In genomic region chr11:126391970-126392637, GRCh38 we compare ENCODE assay signal across 8 cellular contexts. TPM values are rescaled to one million over a fixed set of nuclear protein-coding genes. Genes with fewer than 3 reads are reported as not detected.
A peak's percentile ranks its signal among the peaks of the same experiment; 100 is the strongest.
DNase-seq lines count a peak whose midpoint lies in the region; ATAC-seq and TF ChIP-seq lines count a peak whose summit lies in the region.

No MANE protein-coding gene starts in this region.

- no peaks in the 10 kb centered on the region for H3K9me2 ChIP-seq in GM23248 (ENCODE audit: insufficient read depth)

- WGBS in GM23248 (ENCODE audit: low coverage in 1 of 2, low lambda C conversion rate in 2 of 2, missing lambda C conversion rate in 2 of 2), 2 experiments, result 63 to 67% methylated on average over 8 of the region's 8 CpGs

- H3K27ac ChIP-seq in DND-41 (ENCODE audit: low read length), result no peak overlapping the region; the same call in 1 of the 2 replicates
- no peak overlapping the region for H3K27ac ChIP-seq in GM23248
- H3K27ac ChIP-seq in foreskin keratinocyte, result no peak overlapping the region
- peak overlapping the region; percentile 78 for H3K27ac ChIP-seq in substantia nigra (ENCODE audit: low read depth, low read length, poor library complexity, severe bottlenecking)

- H3K4me1 ChIP-seq in DND-41 (ENCODE audit: insufficient read depth, low read length) (peaks cover 9% of the 10 kb centered on the region), GM23248 (ENCODE audit: insufficient read depth) (peaks cover 10% of the 10 kb centered on the region), foreskin keratinocyte (peaks cover 21% of the 10 kb centered on the region)

- H4K20me1 ChIP-seq in DND-41 (ENCODE audit: insufficient read depth, low read length), result peaks cover 10% of the 10 kb centered on the region; the same call in 1 of the 2 replicates
- 0 out of 2 replicates have a peak, but pooled peaks cover 5% of the 10 kb centered on the region for H4K20me1 ChIP-seq in GM23248 (ENCODE audit: insufficient read depth)

- no peak overlapping the region for H3K27ac Mint-ChIP-seq in activated naive CD8-positive, alpha-beta T cell treated with anti-CD3 and anti-CD28 coated beads for 36 hours

- H3K4me3 Mint-ChIP-seq in activated naive CD8-positive, alpha-beta T cell treated with anti-CD3 and anti-CD28 coated beads for 36 hours, result no peak overlapping the region

- ATAC-seq in DND-41 (ENCODE audit: insufficient read depth, low read depth), result peak; percentile 28; the same call in 1 of the 3 replicates
- peak; percentile 74 for ATAC-seq in foreskin keratinocyte
- ATAC-seq in HG03039 (IDR thresholded peaks at IDR 0.05; ENCODE audit: unreplicated experiment), result no peak

- H3K9me3 Mint-ChIP-seq in activated naive CD8-positive, alpha-beta T cell treated with anti-CD3 and anti-CD28 coated beads for 36 hours, result no peaks in the 10 kb centered on the region

- no peaks in the 10 kb centered on the region for H3K27me3 ChIP-seq in DND-41 (ENCODE audit: insufficient read depth, low read length, poor library complexity)
- no peaks in the 10 kb centered on the region for H3K27me3 ChIP-seq in GM23248 (replicated peaks; ENCODE audit: insufficient read depth)
- no peaks in the 10 kb centered on the region for H3K27me3 ChIP-seq in foreskin keratinocyte

- DNase-seq in DND-41 (no peak), GM23248 (peak; percentile 22), NOMO-1 treated with DMSO at 0.1 percent for 48 hours (lab: John Stamatoyannopoulos, UW; ENCODE audit: unreplicated experiment) (peak; percentile 56), foreskin keratinocyte (peak; percentile 79 to 88), substantia nigra (lab: John Stamatoyannopoulos, UW) (peak in 27 of 49 donors; percentile 25 to 71 (median 48)), DMS153 treated with DMSO at 0.1 percent for 48 hours (lab: John Stamatoyannopoulos, UW; ENCODE audit: unreplicated experiment) (no peak)
- DNase-seq in activated naive CD8-positive, alpha-beta T cell treated with anti-CD3 and anti-CD28 coated beads for 36 hours, result no peak

- peak; percentile 24 for TF ChIP-seq CTCF in DND-41 (IDR thresholded peaks at IDR 0.05; ENCODE audit: borderline replicate concordance, extremely low read depth, low read length, poor library complexity, severe bottlenecking)
- peak; percentile 38 for TF ChIP-seq CTCF in foreskin keratinocyte (conservative IDR thresholded peaks at IDR 0.05)

- no peaks in the 10 kb centered on the region for H3K36me3 ChIP-seq in DND-41 (ENCODE audit: insufficient read depth, low read length)
- no peaks in the 10 kb centered on the region for H3K36me3 ChIP-seq in GM23248 (ENCODE audit: low read depth)

- H3K27me3 Mint-ChIP-seq in activated naive CD8-positive, alpha-beta T cell treated with anti-CD3 and anti-CD28 coated beads for 36 hours, result peaks cover 4% of the 10 kb centered on the region

- H3K4me3 ChIP-seq in DND-41 (ENCODE audit: low read depth in 1 of 2, low read length in 2 of 2) (no peak overlapping the region), GM23248 (no peak overlapping the region)

- in situ Hi-C loops in GM23248 (cut with MboI), result no loop called here

- no peaks in the 10 kb centered on the region for H3F3A ChIP-seq in GM23248 (ENCODE audit: insufficient read depth)

- H3K36me3 Mint-ChIP-seq in activated naive CD8-positive, alpha-beta T cell treated with anti-CD3 and anti-CD28 coated beads for 36 hours, result no peaks in the 10 kb centered on the region

- H3K9me3 ChIP-seq in DND-41 (ENCODE audit: insufficient read depth, low read length, severe bottlenecking) (no peaks in the 10 kb centered on the region), GM23248 (ENCODE audit: low read depth) (no peaks in the 10 kb centered on the region)

- H3K4me2 ChIP-seq in DND-41 (ENCODE audit: insufficient read depth, low read length) (no peak overlapping the region), GM23248 (ENCODE audit: unreplicated experiment) (no peak overlapping the region)

- H3K4me1 Mint-ChIP-seq in activated naive CD8-positive, alpha-beta T cell treated with anti-CD3 and anti-CD28 coated beads for 36 hours, result peaks cover 4% of the 10 kb centered on the region

- peaks cover 15% of the 10 kb centered on the region; the same call in 1 of the 2 replicates for H3K79me2 ChIP-seq in DND-41 (ENCODE audit: insufficient read depth, low read length)
- H3K79me2 ChIP-seq in GM23248 (ENCODE audit: insufficient read depth), result peaks cover 84% of the 10 kb centered on the region

- H2AFZ ChIP-seq in DND-41 (ENCODE audit: low read depth, low read length) (no peak overlapping the region), GM23248 (no peak overlapping the region)

- H3K9ac ChIP-seq in DND-41 (ENCODE audit: low read depth, low read length), result no peak overlapping the region
- no peak overlapping the region for H3K9ac ChIP-seq in GM23248

RNA-seq across cellular contexts. Expression of gene ST3GAL4, which starts 36.6 kb away (rescaled TPM):
- total RNA-seq in GM23248 (2014; rRNA removed; shearing (Covaris generic)), result 26.7 and 53.3 TPM in 2 replicates
- polyA plus RNA-seq in GM23248 (2016; fragmentation: Nextera tagmentation; extraction: Ambion mirVana) (27.3 and 30.5 TPM in 2 replicates), foreskin keratinocyte (47.7 and 50.5 TPM in 2 replicates)
- total RNA-seq in foreskin keratinocyte, result 35.0 and 36.1 TPM in 2 replicates
- 10 to 100 TPM; 10.6 to 11.8 TPM for total RNA-seq in activated naive CD8-positive, alpha-beta T cell treated with anti-CD3 and anti-CD28 coated beads for 36 hours

Comparison
In these comparisons a context has a peak if more than half of its experiments do, and no peak if none do; other contexts are left out.
1. DNase-seq: peak in GM23248 (single experiment), NOMO-1 treated with DMSO at 0.1 percent for 48 hours (single experiment), foreskin keratinocyte (2 of 2) and substantia nigra (27 of 49); none in DND-41 (single experiment), DMS153 treated with DMSO at 0.1 percent for 48 hours (single experiment) and activated naive CD8-positive, alpha-beta T cell treated with anti-CD3 and anti-CD28 coated beads for 36 hours (single experiment).